In genomic region chr1:157044326-157044725, GRCh38 we compare ENCODE assay signal across 12 cellular contexts. TPM values are rescaled to one million over a fixed set of nuclear protein-coding genes. Genes with fewer than 3 reads are reported as not detected.
A peak's percentile ranks its signal among the peaks of the same experiment; 100 is the strongest.
DNase-seq lines count a peak whose midpoint lies in the region; ATAC-seq and TF ChIP-seq lines count a peak whose summit lies in the region.
"Had no signal": no experiment of that assay in that cellular context is flagged by ENCODE, and none has a peak within 500 bp of the region (broad histone marks: within the 10 kb centered on the region; RNA-seq: fewer than 3 reads in every experiment).

No MANE protein-coding gene starts in this region.

- H3K36me3 ChIP-seq in mammary epithelial cell (ENCODE audit: insufficient read depth, low read length) (no peaks in the 10 kb centered on the region), mesenchymal stem cell (ENCODE audit: control insufficient read depth in 1 of 2, insufficient read depth in 2 of 2, low read depth in 1 of 2, low read length in 2 of 2) (no peaks in the 10 kb centered on the region), transverse colon (no peaks in the 10 kb centered on the region), body of pancreas (replicated peaks in 1 of 2; ENCODE audit: insufficient read depth in 1 of 2, low read depth in 2 of 2) (no peaks in the 10 kb centered on the region)

- no peak overlapping the region for H2AK5ac ChIP-seq in mesenchymal stem cell (ENCODE audit: low read length, severe bottlenecking)

- BruUV-seq in mammary epithelial cell (replicated peaks; lab: Mats Ljungman, UMichigan) = no TSS peak

- no peaks in the 10 kb centered on the region for H3K27me3 ChIP-seq in mammary epithelial cell (ENCODE audit: insufficient read depth, low read length)
- H3K27me3 ChIP-seq in mesenchymal stem cell (ENCODE audit: control insufficient read depth in 1 of 2, insufficient read depth in 1 of 2, low read length in 2 of 2) = no peaks in the 10 kb centered on the region
- no peaks in the 10 kb centered on the region for H3K27me3 ChIP-seq in transverse colon
- no peaks in the 10 kb centered on the region for H3K27me3 ChIP-seq in body of pancreas

- peak; percentile 31 for DNase-seq in NCI-H82 (lab: John Stamatoyannopoulos, UW)
- no peak for DNase-seq in NCI-H82 treated with DMSO at 0.1 percent for 48 hours (lab: John Stamatoyannopoulos, UW; ENCODE audit: unreplicated experiment)
- no peak for DNase-seq in mammary epithelial cell
- no peak for DNase-seq in mesenchymal stem cell
- DNase-seq in transverse colon = no peak
- no peak for DNase-seq in activated CD4-positive, alpha-beta T cell treated with anti-CD3 and anti-CD28 coated beads, Interleukin-2, amount 50 U/mL, for 48 hours
- no peak for DNase-seq in body of pancreas
- no peak for DNase-seq in posterior vena cava (ENCODE audit: low spot score)
- DNase-seq: NCI-H2171 treated with DMSO at 0.1 percent for 48 hours, occipital lobe, substantia nigra had no signal

- H4K20me1 ChIP-seq in mammary epithelial cell (ENCODE audit: insufficient read depth, low read length) = no peaks in the 10 kb centered on the region

- TF ChIP-seq CTCF in mammary epithelial cell (conservative IDR thresholded peaks at IDR 0.05 in 1 of 2, IDR thresholded peaks at IDR 0.05 in 1 of 2; ENCODE audit: extremely low read depth in 1 of 2, insufficient read depth in 1 of 2, low read depth in 1 of 2, low read length in 2 of 2) = no peak
- no peak for TF ChIP-seq CTCF in transverse colon (IDR thresholded peaks at IDR 0.05)
- no peak for TF ChIP-seq CTCF in body of pancreas (IDR thresholded peaks at IDR 0.05)

- H3K23ac ChIP-seq in mesenchymal stem cell (ENCODE audit: low read length in 2 of 2) = no peak overlapping the region

- WGBS in mammary epithelial cell (ENCODE audit: low coverage, missing lambda C conversion rate) = 30% methylated on average over 5 of the region's 6 CpGs
- 11% methylated on average over 6 of the region's 6 CpGs for WGBS in mesenchymal stem cell
- whole genome bisulfite sequencing in transverse colon (ENCODE audit: low coverage in 1 of 2), 2 donors = 34 to 43% methylated on average over 6 of the region's 6 CpGs
- 31 to 41% methylated on average over 6 of the region's 6 CpGs for WGBS in body of pancreas, 2 donors

- H3K4me2 ChIP-seq in mammary epithelial cell (ENCODE audit: insufficient read depth, low read depth, low read length) (peak overlapping the region; percentile 92), mesenchymal stem cell (ENCODE audit: low read length, poor library complexity, severe bottlenecking) (peak overlapping the region; percentile 41)

- peaks cover 49% of the 10 kb centered on the region for H3K79me2 ChIP-seq in mammary epithelial cell (ENCODE audit: insufficient read depth, low read length)

- ATAC-seq in body of pancreas = no peak
- ATAC-seq: activated CD4-positive, CD25-positive, alpha-beta regulatory T cell treated with anti-CD3 and anti-CD28 coated beads, Interleukin-2, amount 50 U/mL, for 24 hours had no signal

- H3K9ac ChIP-seq in mammary epithelial cell (ENCODE audit: insufficient read depth, low read length) (peak overlapping the region; percentile 49), mesenchymal stem cell (ENCODE audit: low read length) (peak overlapping the region; percentile 100)

- no peak for TF ChIP-seq EP300 in transverse colon (IDR thresholded peaks at IDR 0.05; ENCODE audit: low read depth)

- H2BK12ac ChIP-seq in mesenchymal stem cell (ENCODE audit: low read length in 2 of 2) = no peak overlapping the region

- no peak overlapping the region for H4K91ac ChIP-seq in mesenchymal stem cell (ENCODE audit: low read length)

- H2AFZ ChIP-seq in mammary epithelial cell (ENCODE audit: low read depth, low read length) (no peak overlapping the region), mesenchymal stem cell (ENCODE audit: low read depth, low read length) (no peak overlapping the region)

- H2BK5ac ChIP-seq in mesenchymal stem cell (ENCODE audit: low read depth, low read length, poor library complexity, severe bottlenecking) = no peak overlapping the region

- dilution Hi-C loops in mammary epithelial cell (cut with HindIII; ENCODE audit: low sequenced_read_pairs) = no loop called here

- in situ Hi-C loops in mammary epithelial cell (cut with MboI; ENCODE audit: low sequenced_read_pairs in 2 of 2) (no loop called here), transverse colon (cut with MboI; ENCODE audit: low pct_ligation_motif_present in 1 of 4, low pct_unique_long_range_greater_than_20kb in 1 of 4, low sequenced_read_pairs in 3 of 4) (no loop called here)

- peaks cover 15% of the 10 kb centered on the region for H3K79me1 ChIP-seq in mesenchymal stem cell (replicated peaks; ENCODE audit: low read length, poor library complexity, severe bottlenecking)

- H3K9me3 ChIP-seq in mammary epithelial cell (replicated peaks; ENCODE audit: insufficient read depth, low read length) = no peaks in the 10 kb centered on the region
- H3K9me3 ChIP-seq in mesenchymal stem cell (ENCODE audit: control insufficient read depth, low read length) = no peaks in the 10 kb centered on the region
- no peaks in the 10 kb centered on the region for H3K9me3 ChIP-seq in transverse colon
- H3K9me3 ChIP-seq in body of pancreas = no peaks in the 10 kb centered on the region

- H3K4ac ChIP-seq in mesenchymal stem cell (ENCODE audit: low read depth in 1 of 2, low read length in 2 of 2) = no peak overlapping the region

- no peak overlapping the region for H3K14ac ChIP-seq in mesenchymal stem cell (ENCODE audit: low read length in 2 of 2)

- H3K27ac ChIP-seq in mammary epithelial cell (ENCODE audit: insufficient read depth, low read depth, low read length) (peak overlapping the region; percentile 5), mesenchymal stem cell (ENCODE audit: low read length, poor library complexity, severe bottlenecking) (no peak overlapping the region), transverse colon (peak overlapping the region in 3 of 4 donors; percentile 95 to 96 (median 95)), body of pancreas (no peak overlapping the region)

- no peak overlapping the region for H2BK120ac ChIP-seq in mesenchymal stem cell (ENCODE audit: low read depth, low read length)

- intact Hi-C loops in mammary epithelial cell (cut with micrococcal nuclease) (no loop called here), transverse colon (cut with DNase I; ENCODE audit: low total_unique reads) (no loop called here), body of pancreas (cut with DNase I) (no loop called here), posterior vena cava (cut with DNase I) (no loop called here)

- TF ChIP-seq POLR2A in transverse colon (IDR thresholded peaks at IDR 0.05) = no peak
- no peak for TF ChIP-seq POLR2A in body of pancreas (IDR thresholded peaks at IDR 0.05)

- CTCF ChIA-PET in mammary epithelial cell (lab: Charles Lee; ENCODE audit: low non-redundant PET) = no interaction called here

- H3K18ac ChIP-seq in mesenchymal stem cell (ENCODE audit: low read depth in 1 of 2, low read length in 2 of 2) = no peak overlapping the region

- H3K4me3 ChIP-seq in mammary epithelial cell (replicated peaks in 1 of 3; ENCODE audit: insufficient read depth in 1 of 3, low read depth in 2 of 3, low read length in 3 of 3) (peak overlapping the region; percentile 59 to 93 (median 71)), mesenchymal stem cell (ENCODE audit: insufficient read depth in 1 of 2, low read depth in 1 of 2, low read length in 2 of 2) (peak overlapping the region in 1 of 2 experiments; percentile 96), transverse colon (peak overlapping the region; percentile 2 to 87 (median 72)), body of pancreas (no peak overlapping the region)

- H3K4me1 ChIP-seq in mammary epithelial cell (ENCODE audit: insufficient read depth, low read length) (peaks cover 15% of the 10 kb centered on the region), mesenchymal stem cell (ENCODE audit: control insufficient read depth, insufficient read depth, low read depth, low read length) (peaks cover 11% of the 10 kb centered on the region), transverse colon (peaks cover 13 to 62% (median 36%) of the 10 kb centered on the region in 4 donors), body of pancreas (peaks cover 56% of the 10 kb centered on the region)

- no peak overlapping the region for H2BK15ac ChIP-seq in mesenchymal stem cell (ENCODE audit: low read depth, poor library complexity, severe bottlenecking)

- H4K8ac ChIP-seq in mesenchymal stem cell (ENCODE audit: low read length) = no peak overlapping the region

RNA-seq across cellular contexts. Expression of gene ARHGEF11, which starts 1.2 kb away (rescaled TPM):
- 10 to 100 TPM; 23.4 to 26.5 TPM for total RNA-seq in mammary epithelial cell
- 14.2 TPM for polyA plus RNA-seq in mammary epithelial cell
- 33.5 TPM for polyA minus RNA-seq in mammary epithelial cell
- 12.4 TPM for polyA plus RNA-seq in mesenchymal stem cell (2013, experiment 1 of 2)
- 12.3 TPM for polyA plus RNA-seq in mesenchymal stem cell (2013, experiment 2 of 2)
- 10 to 100 TPM; 52.6 to 82.8 (median 62.1) TPM for total RNA-seq in transverse colon
- 10 to 100 TPM; 17.9 to 29.7 TPM for total RNA-seq in body of pancreas
- total RNA-seq in posterior vena cava = 10 to 100 TPM; 28.8 to 32.2 TPM

RNA-seq across cellular contexts. Expression of gene ETV3L, which starts 55.3 kb away (rescaled TPM):
- not detected for total RNA-seq in mammary epithelial cell
- not detected for polyA plus RNA-seq in mammary epithelial cell
- polyA minus RNA-seq in mammary epithelial cell = not detected
- polyA plus RNA-seq in mesenchymal stem cell (2013, experiment 1 of 2) = not detected
- polyA plus RNA-seq in mesenchymal stem cell (2013, experiment 2 of 2) = not detected
- total RNA-seq in transverse colon = not detected
- total RNA-seq in body of pancreas = not detected
- not detected for total RNA-seq in posterior vena cava
- total RNA-seq: occipital lobe had no signal

Comparison
In these comparisons a context has a peak if more than half of its experiments do, and no peak if none do; other contexts are left out.
1. H3K27ac ChIP-seq: peak in mammary epithelial cell (single experiment) and transverse colon (3 of 4); none in mesenchymal stem cell (single experiment) and body of pancreas (0 of 4).
2. H3K4me3 ChIP-seq: peak in mammary epithelial cell (3 of 3) and transverse colon (4 of 4); none in body of pancreas (0 of 2).